In the genomic region with DNA sequence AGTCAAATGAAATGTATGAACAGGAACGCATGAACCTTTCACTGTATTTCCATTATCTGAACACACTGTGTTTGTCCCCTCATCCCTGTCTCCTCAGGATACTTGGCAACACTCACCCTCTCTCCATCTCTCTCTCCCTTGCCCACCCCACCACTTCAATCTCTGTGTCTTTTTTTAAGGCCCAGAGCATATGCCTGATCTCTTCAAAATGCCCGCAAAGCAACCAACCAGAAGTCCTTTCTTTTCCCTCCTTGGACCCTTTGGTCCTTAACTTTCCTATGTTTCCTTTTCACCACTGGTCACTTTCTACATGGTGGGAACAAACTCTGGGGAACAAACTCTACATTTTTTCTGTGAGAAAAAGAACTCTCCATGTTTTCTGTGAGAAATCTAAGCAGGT, we compare ENCODE assay signal across 2 cellular contexts.
TF ChIP-seq lines count a peak whose summit lies in the region.

No MANE protein-coding gene starts in this region.

TF ChIP-seq in HEK293, 187 proteins besides CTCF, POLR2A, EP300 and RAD21 (continued from another document):
- TF ChIP-seq, protein P1, sequence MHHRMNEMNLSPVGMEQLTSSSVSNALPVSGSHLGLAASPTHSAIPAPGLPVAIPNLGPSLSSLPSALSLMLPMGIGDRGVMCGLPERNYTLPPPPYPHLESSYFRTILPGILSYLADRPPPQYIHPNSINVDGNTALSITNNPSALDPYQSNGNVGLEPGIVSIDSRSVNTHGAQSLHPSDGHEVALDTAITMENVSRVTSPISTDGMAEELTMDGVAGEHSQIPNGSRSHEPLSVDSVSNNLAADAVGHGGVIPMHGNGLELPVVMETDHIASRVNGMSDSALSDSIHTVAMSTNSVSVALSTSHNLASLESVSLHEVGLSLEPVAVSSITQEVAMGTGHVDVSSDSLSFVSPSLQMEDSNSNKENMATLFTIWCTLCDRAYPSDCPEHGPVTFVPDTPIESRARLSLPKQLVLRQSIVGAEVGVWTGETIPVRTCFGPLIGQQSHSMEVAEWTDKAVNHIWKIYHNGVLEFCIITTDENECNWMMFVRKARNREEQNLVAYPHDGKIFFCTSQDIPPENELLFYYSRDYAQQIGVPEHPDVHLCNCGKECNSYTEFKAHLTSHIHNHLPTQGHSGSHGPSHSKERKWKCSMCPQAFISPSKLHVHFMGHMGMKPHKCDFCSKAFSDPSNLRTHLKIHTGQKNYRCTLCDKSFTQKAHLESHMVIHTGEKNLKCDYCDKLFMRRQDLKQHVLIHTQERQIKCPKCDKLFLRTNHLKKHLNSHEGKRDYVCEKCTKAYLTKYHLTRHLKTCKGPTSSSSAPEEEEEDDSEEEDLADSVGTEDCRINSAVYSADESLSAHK (tag by site-specific recombination; IDR thresholded peaks at IDR 0.05) = no peak
- no peak for TF ChIP-seq ZNF654 (tag by site-specific recombination; IDR thresholded peaks at IDR 0.05; ENCODE audit: low read depth)
- TF ChIP-seq GLI2 (tag by site-specific recombination; IDR thresholded peaks at IDR 0.05; ENCODE audit: borderline replicate concordance, low read depth) = no peak
- TF ChIP-seq ZFP37 (tag by site-specific recombination; IDR thresholded peaks at IDR 0.05) = no peak
- TF ChIP-seq, protein P2, sequence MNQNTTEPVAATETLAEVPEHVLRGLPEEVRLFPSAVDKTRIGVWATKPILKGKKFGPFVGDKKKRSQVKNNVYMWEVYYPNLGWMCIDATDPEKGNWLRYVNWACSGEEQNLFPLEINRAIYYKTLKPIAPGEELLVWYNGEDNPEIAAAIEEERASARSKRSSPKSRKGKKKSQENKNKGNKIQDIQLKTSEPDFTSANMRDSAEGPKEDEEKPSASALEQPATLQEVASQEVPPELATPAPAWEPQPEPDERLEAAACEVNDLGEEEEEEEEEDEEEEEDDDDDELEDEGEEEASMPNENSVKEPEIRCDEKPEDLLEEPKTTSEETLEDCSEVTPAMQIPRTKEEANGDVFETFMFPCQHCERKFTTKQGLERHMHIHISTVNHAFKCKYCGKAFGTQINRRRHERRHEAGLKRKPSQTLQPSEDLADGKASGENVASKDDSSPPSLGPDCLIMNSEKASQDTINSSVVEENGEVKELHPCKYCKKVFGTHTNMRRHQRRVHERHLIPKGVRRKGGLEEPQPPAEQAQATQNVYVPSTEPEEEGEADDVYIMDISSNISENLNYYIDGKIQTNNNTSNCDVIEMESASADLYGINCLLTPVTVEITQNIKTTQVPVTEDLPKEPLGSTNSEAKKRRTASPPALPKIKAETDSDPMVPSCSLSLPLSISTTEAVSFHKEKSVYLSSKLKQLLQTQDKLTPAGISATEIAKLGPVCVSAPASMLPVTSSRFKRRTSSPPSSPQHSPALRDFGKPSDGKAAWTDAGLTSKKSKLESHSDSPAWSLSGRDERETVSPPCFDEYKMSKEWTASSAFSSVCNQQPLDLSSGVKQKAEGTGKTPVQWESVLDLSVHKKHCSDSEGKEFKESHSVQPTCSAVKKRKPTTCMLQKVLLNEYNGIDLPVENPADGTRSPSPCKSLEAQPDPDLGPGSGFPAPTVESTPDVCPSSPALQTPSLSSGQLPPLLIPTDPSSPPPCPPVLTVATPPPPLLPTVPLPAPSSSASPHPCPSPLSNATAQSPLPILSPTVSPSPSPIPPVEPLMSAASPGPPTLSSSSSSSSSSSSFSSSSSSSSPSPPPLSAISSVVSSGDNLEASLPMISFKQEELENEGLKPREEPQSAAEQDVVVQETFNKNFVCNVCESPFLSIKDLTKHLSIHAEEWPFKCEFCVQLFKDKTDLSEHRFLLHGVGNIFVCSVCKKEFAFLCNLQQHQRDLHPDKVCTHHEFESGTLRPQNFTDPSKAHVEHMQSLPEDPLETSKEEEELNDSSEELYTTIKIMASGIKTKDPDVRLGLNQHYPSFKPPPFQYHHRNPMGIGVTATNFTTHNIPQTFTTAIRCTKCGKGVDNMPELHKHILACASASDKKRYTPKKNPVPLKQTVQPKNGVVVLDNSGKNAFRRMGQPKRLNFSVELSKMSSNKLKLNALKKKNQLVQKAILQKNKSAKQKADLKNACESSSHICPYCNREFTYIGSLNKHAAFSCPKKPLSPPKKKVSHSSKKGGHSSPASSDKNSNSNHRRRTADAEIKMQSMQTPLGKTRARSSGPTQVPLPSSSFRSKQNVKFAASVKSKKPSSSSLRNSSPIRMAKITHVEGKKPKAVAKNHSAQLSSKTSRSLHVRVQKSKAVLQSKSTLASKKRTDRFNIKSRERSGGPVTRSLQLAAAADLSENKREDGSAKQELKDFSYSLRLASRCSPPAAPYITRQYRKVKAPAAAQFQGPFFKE (tag by site-specific recombination; IDR thresholded peaks at IDR 0.05; ENCODE audit: borderline replicate concordance) = no peak

TF ChIP-seq in K562, 482 proteins besides CTCF, POLR2A, EP300 and RAD21 (continued from another document):
- TF ChIP-seq, protein P3, sequence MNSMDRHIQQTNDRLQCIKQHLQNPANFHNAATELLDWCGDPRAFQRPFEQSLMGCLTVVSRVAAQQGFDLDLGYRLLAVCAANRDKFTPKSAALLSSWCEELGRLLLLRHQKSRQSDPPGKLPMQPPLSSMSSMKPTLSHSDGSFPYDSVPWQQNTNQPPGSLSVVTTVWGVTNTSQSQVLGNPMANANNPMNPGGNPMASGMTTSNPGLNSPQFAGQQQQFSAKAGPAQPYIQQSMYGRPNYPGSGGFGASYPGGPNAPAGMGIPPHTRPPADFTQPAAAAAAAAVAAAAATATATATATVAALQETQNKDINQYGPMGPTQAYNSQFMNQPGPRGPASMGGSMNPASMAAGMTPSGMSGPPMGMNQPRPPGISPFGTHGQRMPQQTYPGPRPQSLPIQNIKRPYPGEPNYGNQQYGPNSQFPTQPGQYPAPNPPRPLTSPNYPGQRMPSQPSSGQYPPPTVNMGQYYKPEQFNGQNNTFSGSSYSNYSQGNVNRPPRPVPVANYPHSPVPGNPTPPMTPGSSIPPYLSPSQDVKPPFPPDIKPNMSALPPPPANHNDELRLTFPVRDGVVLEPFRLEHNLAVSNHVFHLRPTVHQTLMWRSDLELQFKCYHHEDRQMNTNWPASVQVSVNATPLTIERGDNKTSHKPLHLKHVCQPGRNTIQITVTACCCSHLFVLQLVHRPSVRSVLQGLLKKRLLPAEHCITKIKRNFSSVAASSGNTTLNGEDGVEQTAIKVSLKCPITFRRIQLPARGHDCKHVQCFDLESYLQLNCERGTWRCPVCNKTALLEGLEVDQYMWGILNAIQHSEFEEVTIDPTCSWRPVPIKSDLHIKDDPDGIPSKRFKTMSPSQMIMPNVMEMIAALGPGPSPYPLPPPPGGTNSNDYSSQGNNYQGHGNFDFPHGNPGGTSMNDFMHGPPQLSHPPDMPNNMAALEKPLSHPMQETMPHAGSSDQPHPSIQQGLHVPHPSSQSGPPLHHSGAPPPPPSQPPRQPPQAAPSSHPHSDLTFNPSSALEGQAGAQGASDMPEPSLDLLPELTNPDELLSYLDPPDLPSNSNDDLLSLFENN (IDR thresholded peaks at IDR 0.05; ENCODE audit: low read depth in 2 of 2, low read length in 2 of 2) = no peak
- TF ChIP-seq STAT5B (CRISPR knock-in tag; IDR thresholded peaks at IDR 0.05) (no peak), KDM4B (IDR thresholded peaks at IDR 0.05; ENCODE audit: borderline replicate concordance in 2 of 2, low read depth in 1 of 2) (no peak), EP400 (IDR thresholded peaks at IDR 0.05) (no peak), BRD9 (IDR thresholded peaks at IDR 0.05; ENCODE audit: low read depth, partially characterized antibody) (no peak), RUNX1 (IDR thresholded peaks at IDR 0.05; ENCODE audit: low read depth) (no peak), BCOR (IDR thresholded peaks at IDR 0.05) (no peak), ZNF41 (CRISPR knock-in tag; conservative IDR thresholded peaks at IDR 0.05) (no peak), PRMT5 (CRISPR knock-in tag; IDR thresholded peaks at IDR 0.05) (no peak), EGR1 (conservative IDR thresholded peaks at IDR 0.05) (no peak), NBN (IDR thresholded peaks at IDR 0.05; ENCODE audit: low read depth) (no peak), ZNF316 (IDR thresholded peaks at IDR 0.05) (no peak)
- TF ChIP-seq, protein P4, sequence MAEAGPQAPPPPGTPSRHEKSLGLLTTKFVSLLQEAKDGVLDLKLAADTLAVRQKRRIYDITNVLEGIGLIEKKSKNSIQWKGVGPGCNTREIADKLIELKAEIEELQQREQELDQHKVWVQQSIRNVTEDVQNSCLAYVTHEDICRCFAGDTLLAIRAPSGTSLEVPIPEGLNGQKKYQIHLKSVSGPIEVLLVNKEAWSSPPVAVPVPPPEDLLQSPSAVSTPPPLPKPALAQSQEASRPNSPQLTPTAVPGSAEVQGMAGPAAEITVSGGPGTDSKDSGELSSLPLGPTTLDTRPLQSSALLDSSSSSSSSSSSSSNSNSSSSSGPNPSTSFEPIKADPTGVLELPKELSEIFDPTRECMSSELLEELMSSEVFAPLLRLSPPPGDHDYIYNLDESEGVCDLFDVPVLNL (CRISPR knock-in tag; IDR thresholded peaks at IDR 0.05; ENCODE audit: low read depth) = no peak
- TF ChIP-seq, protein P5, sequence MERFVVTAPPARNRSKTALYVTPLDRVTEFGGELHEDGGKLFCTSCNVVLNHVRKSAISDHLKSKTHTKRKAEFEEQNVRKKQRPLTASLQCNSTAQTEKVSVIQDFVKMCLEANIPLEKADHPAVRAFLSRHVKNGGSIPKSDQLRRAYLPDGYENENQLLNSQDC (CRISPR knock-in tag; IDR thresholded peaks at IDR 0.05) = no peak
- TF ChIP-seq, protein P6, sequence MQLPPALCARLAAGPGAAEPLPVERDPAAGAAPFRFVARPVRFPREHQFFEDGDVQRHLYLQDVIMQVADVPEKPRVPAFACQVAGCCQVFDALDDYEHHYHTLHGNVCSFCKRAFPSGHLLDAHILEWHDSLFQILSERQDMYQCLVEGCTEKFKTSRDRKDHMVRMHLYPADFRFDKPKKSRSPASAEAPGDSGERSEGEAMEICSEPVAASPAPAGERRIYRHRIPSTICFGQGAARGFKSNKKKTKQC (CRISPR knock-in tag; IDR thresholded peaks at IDR 0.05) = no peak
